ENCODE assay signal across 7 cellular contexts in genomic region chr4:6942238-6942800, GRCh38. TPM values are rescaled to one million over a fixed set of nuclear protein-coding genes. Genes with fewer than 3 reads are reported as not detected.
DNase-seq lines count a peak whose midpoint lies in the region; ATAC-seq and TF ChIP-seq lines count a peak whose summit lies in the region.

No MANE protein-coding gene starts in this region.

- no peak overlapping the region for H3K4me3 ChIP-seq in PC-3 (ENCODE audit: low read length)
- no peak overlapping the region for H3K4me3 ChIP-seq in iPS-15b (ENCODE audit: low read depth, low read length)

- H3F3A ChIP-seq in PC-3 (ENCODE audit: low read length, unreplicated experiment) = no peaks in the 10 kb centered on the region

- no peaks in the 10 kb centered on the region for H3K9me2 ChIP-seq in PC-3 (replicated peaks; ENCODE audit: low read length)

- peaks cover 15% of the 10 kb centered on the region; the same call in 1 of the 2 replicates for H3K4me1 ChIP-seq in PC-3 (ENCODE audit: insufficient read depth, low read length)
- H3K4me1 ChIP-seq in iPS-15b (ENCODE audit: control insufficient read depth, insufficient read depth, low read length) = peaks cover 20% of the 10 kb centered on the region

- no peaks in the 10 kb centered on the region for H3K27me3 ChIP-seq in PC-3 (ENCODE audit: low read length)
- no peaks in the 10 kb centered on the region for H3K27me3 ChIP-seq in iPS-15b (ENCODE audit: control insufficient read depth, insufficient read depth, low read length)

- H3K9ac ChIP-seq in PC-3 (ENCODE audit: low read length) (no peak overlapping the region), iPS-15b (ENCODE audit: low read depth, low read length) (peak overlapping the region; percentile 2)

- no TSS peak for BruUV-seq in PC-3 (replicated peaks; lab: Mats Ljungman, UMichigan)

- ATAC-seq in GM18861 (IDR thresholded peaks at IDR 0.05; ENCODE audit: unreplicated experiment) = peak; percentile 41
- peak; percentile 71 for ATAC-seq in HG02885 (IDR thresholded peaks at IDR 0.05; ENCODE audit: poor library complexity, unreplicated experiment)
- peak; percentile 68 for ATAC-seq in PC-3

- no peak for TF ChIP-seq CTCF in PC-3 (conservative IDR thresholded peaks at IDR 0.05; ENCODE audit: low read depth, low read length)

- no peaks in the 10 kb centered on the region for H3K79me2 ChIP-seq in PC-3 (ENCODE audit: low read length)

- 0 out of 2 replicates have a peak, but pooled peaks cover 4% of the 10 kb centered on the region for H4K20me1 ChIP-seq in PC-3 (ENCODE audit: low read length)

- no peak overlapping the region for H2AFZ ChIP-seq in PC-3 (ENCODE audit: low read length)

- H3K36me3 ChIP-seq in PC-3 (ENCODE audit: low read depth, low read length) = no peaks in the 10 kb centered on the region
- no peaks in the 10 kb centered on the region for H3K36me3 ChIP-seq in iPS-15b (ENCODE audit: control insufficient read depth, insufficient read depth, low read length)

- intact Hi-C loops in PC-3 (cut with micrococcal nuclease) = no loop called here

- no peak overlapping the region for H3K27ac ChIP-seq in PC-3 (ENCODE audit: low read length)

- H3K9me3 ChIP-seq in PC-3 (ENCODE audit: low read length) = no peaks in the 10 kb centered on the region
- no peaks in the 10 kb centered on the region for H3K9me3 ChIP-seq in iPS-15b (ENCODE audit: control insufficient read depth, insufficient read depth, low read length)

- CTCF ChIA-PET in PC-3 (lab: Charles Lee) = no interaction called here

- DNase-seq in PC-3 = peak; percentile 51
- DNase-seq in amniotic stem cell (lab: John Stamatoyannopoulos, UW) = peak; percentile 85
- peak; percentile 35 to 47 for DNase-seq in stimulated activated CD4-positive, alpha-beta T cell treated with anti-CD3 and anti-CD28 coated beads, Interleukin-2, amount 100 ng/mL, for 24 hours
- DNase-seq in hypothalamus (lab: John Stamatoyannopoulos, UW) = no peak

- POLR2A ChIA-PET in PC-3 (lab: Charles Lee; ENCODE audit: unreplicated experiment) = no interaction called here

- H3K4me2 ChIP-seq in PC-3 (ENCODE audit: low read length) = no peak overlapping the region

RNA-seq across cellular contexts. Expression of gene TBC1D14, which starts 32.7 kb away (rescaled TPM):
- total RNA-seq in PC-3 (2014; rRNA removed) = 33.0 and 33.3 TPM in 2 replicates

Comparison
In these comparisons a context has a peak if more than half of its experiments do, and no peak if none do; other contexts are left out.
1. DNase-seq: peak in PC-3 (single experiment), amniotic stem cell (single experiment) and stimulated activated CD4-positive, alpha-beta T cell treated with anti-CD3 and anti-CD28 coated beads, Interleukin-2, amount 100 ng/mL, for 24 hours (2 of 2); none in hypothalamus (0 of 51).
2. Peak in every context shown above with its lines, with median percentiles within 50 percentile points of each other: ATAC-seq.